Comparison of ENCODE assay signal across 22 cellular contexts in genomic region chr2:109542384-109542783, GRCh38.
"Had no signal": no experiment of that assay in that cellular context is flagged by ENCODE, and none has a peak within 500 bp of the region (broad histone marks: within the 10 kb centered on the region; RNA-seq: fewer than 3 reads in every experiment).

No MANE protein-coding gene starts in this region.

- H3K9ac ChIP-seq: neural progenitor cell, parathyroid adenoma had no signal

- H3K27ac ChIP-seq: epithelial cell of prostate, esophagus squamous epithelium, lower lobe of right lung, neural progenitor cell, parathyroid adenoma, prostate gland, right lobe of liver, tibial artery, upper lobe of left lung, vagina had no signal

- H3K9me3 ChIP-seq: esophagus squamous epithelium, gastroesophageal sphincter, lower lobe of right lung, prostate gland, right lobe of liver, tibial artery, upper lobe of left lung, vagina had no signal

- H3K27me3 ChIP-seq: esophagus squamous epithelium, gastroesophageal sphincter, neural progenitor cell, right lobe of liver, tibial artery, upper lobe of left lung, vagina had no signal

- H3K4me2 ChIP-seq: neural progenitor cell had no signal

- ATAC-seq: effector memory CD8-positive, alpha-beta T cell; gastroesophageal sphincter; left lobe of liver; natural killer cell treated with Interleukin-12 subunit alpha and Interleukin-12 subunit beta and Interleukin-15 and Interleukin-18, amount 100 ng/mL, for 72 hours; right lobe of liver; stimulated activated effector memory CD8-positive, alpha-beta T cell treated with anti-CD3 and anti-CD28 coated beads, Interleukin-12 subunit alpha, Interleukin-12 subunit beta, amount 100 ng/mL, for 72 hours; stimulated activated naive CD8-positive, alpha-beta T cell treated with anti-CD3 and anti-CD28 coated beads, Interleukin-15, Interleukin-2, amounts not matched to agents 100 U/mL and 50 U/mL, for 24 hours had no signal

- H3K4me1 ChIP-seq: lower lobe of right lung, neural progenitor cell, parathyroid adenoma, prostate gland, right lobe of liver, vagina had no signal

- DNase-seq: effector memory CD8-positive, alpha-beta T cell; esophagus squamous epithelium; foreskin fibroblast; hippocampal formation; lower lobe of right lung; midbrain; occipital lobe; right lobe of liver; stimulated activated CD4-positive, alpha-beta T cell treated with anti-CD3 and anti-CD28 coated beads, Interleukin-4, amount 100 ng/mL, for 1 hour; stimulated activated CD8-positive, alpha-beta memory T cell treated with anti-CD3 and anti-CD28 coated beads, Interleukin-4, amount 100 ng/mL, for 48 hours; stimulated activated naive CD8-positive, alpha-beta T cell treated with anti-CD3 and anti-CD28 coated beads, Interleukin-15, Interleukin-2, amounts not matched to agents 100 U/mL and 50 U/mL, for 24 hours; tibial artery; upper lobe of left lung had no signal

- H3K36me3 ChIP-seq: neural progenitor cell, prostate gland, vagina had no signal

- H3K4me3 ChIP-seq: esophagus squamous epithelium, gastroesophageal sphincter, lower lobe of right lung, neural progenitor cell, prostate gland, right lobe of liver, tibial artery, upper lobe of left lung, vagina had no signal

- H2AFZ ChIP-seq: neural progenitor cell, parathyroid adenoma had no signal
